ENCODE assay signal across 8 cellular contexts in the genomic region with DNA sequence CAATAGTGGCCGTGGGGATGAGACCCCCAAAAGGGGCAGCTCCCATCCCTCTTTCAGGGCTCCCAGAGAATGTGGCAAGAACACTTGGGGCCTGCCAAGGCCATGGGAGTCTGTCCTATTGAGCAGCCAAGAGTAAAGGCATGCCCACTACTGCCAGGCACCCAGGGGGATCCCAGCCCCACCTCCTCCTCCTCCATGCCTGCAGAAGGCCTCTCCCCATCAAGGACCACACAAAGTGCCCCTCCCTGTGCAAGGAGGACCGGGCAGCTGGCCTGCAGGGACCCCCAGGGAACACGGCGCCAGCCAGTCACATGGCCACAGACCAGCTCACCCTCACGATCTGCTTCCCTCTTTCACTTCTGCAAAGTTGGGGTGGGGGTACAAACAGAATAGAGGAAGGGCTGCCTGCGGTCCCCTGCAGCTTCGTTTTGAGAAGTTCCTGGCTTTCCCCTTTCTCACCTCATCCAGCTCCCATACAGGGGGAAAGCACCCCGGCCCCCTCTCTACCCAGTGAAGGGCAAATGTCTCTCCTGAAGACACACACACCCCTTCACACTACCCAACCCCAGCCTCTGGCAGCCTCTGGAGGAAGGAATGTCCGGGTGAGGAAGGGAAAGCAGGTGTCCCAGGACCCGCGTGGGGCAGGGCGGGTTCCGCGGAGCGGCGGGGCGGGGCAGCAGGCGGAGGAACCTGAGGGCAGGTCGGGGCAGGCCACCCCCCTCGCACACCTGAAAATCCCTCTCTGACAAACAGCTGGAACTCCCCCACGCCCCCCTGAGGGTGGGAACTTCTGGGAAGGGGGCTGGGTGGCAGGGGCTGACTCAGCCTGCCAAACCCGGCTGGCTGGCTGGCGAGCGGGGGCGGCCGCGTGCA. TPM values are rescaled to one million over a fixed set of nuclear protein-coding genes. Genes with fewer than 3 reads are reported as not detected.
DNase-seq lines count a peak whose midpoint lies in the region; ATAC-seq and TF ChIP-seq lines count a peak whose summit lies in the region.

No MANE protein-coding gene starts in this region.

- H2AFZ ChIP-seq in Karpas-422 (ENCODE audit: low read length) (no peak overlapping the region), mammary epithelial cell (ENCODE audit: low read depth, low read length) (no peak overlapping the region)

- H3K4me2 ChIP-seq in Karpas-422 (ENCODE audit: low read depth, low read length, poor library complexity, severe bottlenecking) (peak overlapping the region; percentile 98), mammary epithelial cell (ENCODE audit: insufficient read depth, low read depth, low read length) (peak overlapping the region; percentile 86)

- peak; percentile 33 for ATAC-seq in GM21390 (IDR thresholded peaks at IDR 0.05; ENCODE audit: unreplicated experiment)

- dilution Hi-C loops in mammary epithelial cell (cut with HindIII; ENCODE audit: low sequenced_read_pairs): no loop called here

- H3K27ac ChIP-seq in Karpas-422 (ENCODE audit: low read length): peak overlapping the region; percentile 97
- H3K27ac ChIP-seq in mammary epithelial cell (ENCODE audit: insufficient read depth, low read depth, low read length): no peak overlapping the region

- peak overlapping the region; percentile 98 for H3K9ac ChIP-seq in Karpas-422 (ENCODE audit: low read length)
- peak overlapping the region; percentile 11 for H3K9ac ChIP-seq in mammary epithelial cell (ENCODE audit: insufficient read depth, low read length)

- peak; percentile 15; the same call in 1 of the 2 replicates for TF ChIP-seq CTCF in BE2C (IDR thresholded peaks at IDR 0.05; ENCODE audit: low read depth, low read length)
- TF ChIP-seq CTCF in WI38 (IDR thresholded peaks at IDR 0.05; ENCODE audit: low read depth, low read length): peak; percentile 31
- peak; percentile 18 to 55 for TF ChIP-seq CTCF in mammary epithelial cell (conservative IDR thresholded peaks at IDR 0.05 in 1 of 2, IDR thresholded peaks at IDR 0.05 in 1 of 2; ENCODE audit: extremely low read depth in 1 of 2, insufficient read depth in 1 of 2, low read depth in 1 of 2, low read length in 2 of 2)

- peaks cover 10% of the 10 kb centered on the region for H3K4me1 ChIP-seq in BE2C
- peaks cover 63% of the 10 kb centered on the region for H3K4me1 ChIP-seq in Karpas-422 (ENCODE audit: low read length)
- H3K4me1 ChIP-seq in mammary epithelial cell (ENCODE audit: insufficient read depth, low read length): peaks cover 47% of the 10 kb centered on the region

- peak; percentile 42 for DNase-seq in BE2C
- DNase-seq in Karpas-422: peak; percentile 94
- DNase-seq in mammary epithelial cell: peak; percentile 90
- DNase-seq in kidney glomerular epithelial cell (lab: John Stamatoyannopoulos, UW): peak; percentile 30
- peak; percentile 81 to 82 for DNase-seq in stimulated activated CD4-positive, alpha-beta T cell treated with anti-CD3 and anti-CD28 coated beads, Interleukin-2, amount 100 ng/mL, for 24 hours
- no peak for DNase-seq in NCI-H524 treated with DMSO at 0.1 percent for 48 hours (lab: John Stamatoyannopoulos, UW)

- H3K9me3 ChIP-seq in BE2C: no peaks in the 10 kb centered on the region
- no peaks in the 10 kb centered on the region for H3K9me3 ChIP-seq in Karpas-422 (ENCODE audit: low read length)
- no peaks in the 10 kb centered on the region for H3K9me3 ChIP-seq in mammary epithelial cell (replicated peaks; ENCODE audit: insufficient read depth, low read length)

- 2% methylated on average over 7 of the region's 27 CpGs for WGBS in mammary epithelial cell (ENCODE audit: low coverage, missing lambda C conversion rate)

- H3K36me3 ChIP-seq in BE2C (peaks cover 40% of the 10 kb centered on the region), Karpas-422 (ENCODE audit: insufficient read depth, low read length) (peaks cover 21% of the 10 kb centered on the region), mammary epithelial cell (ENCODE audit: insufficient read depth, low read length) (peaks cover 8% of the 10 kb centered on the region)

- H3K79me2 ChIP-seq in Karpas-422 (ENCODE audit: low read length): peaks cover 75% of the 10 kb centered on the region
- H3K79me2 ChIP-seq in mammary epithelial cell (ENCODE audit: insufficient read depth, low read length): peaks cover 51% of the 10 kb centered on the region

- H3K4me3 ChIP-seq in BE2C (ENCODE audit: low read depth, low read length): peak overlapping the region; percentile 92
- peak overlapping the region; percentile 95 for H3K4me3 ChIP-seq in Karpas-422 (ENCODE audit: low read length)
- H3K4me3 ChIP-seq in WI38 (ENCODE audit: low read depth, low read length): peak overlapping the region; percentile 80
- H3K4me3 ChIP-seq in mammary epithelial cell (replicated peaks in 1 of 3; ENCODE audit: insufficient read depth in 1 of 3, low read depth in 2 of 3, low read length in 3 of 3): peak overlapping the region; percentile 42 to 75 (median 75)

- BruUV-seq in mammary epithelial cell (replicated peaks; lab: Mats Ljungman, UMichigan): no TSS peak

- H3K27me3 ChIP-seq in BE2C: no peaks in the 10 kb centered on the region
- H3K27me3 ChIP-seq in Karpas-422 (ENCODE audit: low read length): no peaks in the 10 kb centered on the region
- no peaks in the 10 kb centered on the region for H3K27me3 ChIP-seq in mammary epithelial cell (ENCODE audit: insufficient read depth, low read length)

- no peaks in the 10 kb centered on the region for H3K9me2 ChIP-seq in Karpas-422 (replicated peaks; ENCODE audit: insufficient read depth, low read length)

- in situ Hi-C loops in mammary epithelial cell (cut with MboI; ENCODE audit: low sequenced_read_pairs in 2 of 2): no loop called here

- CTCF ChIA-PET in mammary epithelial cell (lab: Charles Lee; ENCODE audit: low non-redundant PET): interaction anchor here (0.6 kb wide), 1 partner anchor 42 kb away, joined by 3 read pairs; no protein-coding TSS in a partner anchor

- H4K20me1 ChIP-seq in Karpas-422 (ENCODE audit: insufficient read depth, low read depth, low read length) (peaks cover 39% of the 10 kb centered on the region), mammary epithelial cell (ENCODE audit: insufficient read depth, low read length) (no peaks in the 10 kb centered on the region)

- intact Hi-C loops in mammary epithelial cell (cut with micrococcal nuclease): no loop called here

RNA-seq across cellular contexts. Expression of gene PPP1R9B, which starts 2.0 kb away (rescaled TPM):
- 190 TPM for polyA plus RNA-seq in BE2C (2012; ENCODE audit: insufficient read depth, insufficient read length, low read depth)
- 41.0 and 106 TPM in 2 replicates for total RNA-seq in Karpas-422 (2014; rRNA removed; shearing (Covaris generic); ENCODE audit: low replicate concordance)
- total RNA-seq in mammary epithelial cell: 10 to 100 TPM; 19.5 to 46.7 TPM
- 13.7 TPM for polyA plus RNA-seq in mammary epithelial cell
- polyA minus RNA-seq in mammary epithelial cell: 19.9 TPM

RNA-seq across cellular contexts. Expression of gene SGCA, which starts 17.3 kb away (rescaled TPM):
- 0.65 TPM for polyA plus RNA-seq in BE2C (2012; ENCODE audit: insufficient read depth, insufficient read length, low read depth)
- total RNA-seq in Karpas-422 (2014; rRNA removed; shearing (Covaris generic); ENCODE audit: low replicate concordance): not detected in 2 replicates
- total RNA-seq in mammary epithelial cell: not detected
- not detected for polyA plus RNA-seq in mammary epithelial cell
- polyA minus RNA-seq in mammary epithelial cell: not detected

RNA-seq across cellular contexts. Expression of gene SAMD14, which starts 18.5 kb away (rescaled TPM):
- 4.1 TPM for polyA plus RNA-seq in BE2C (2012; ENCODE audit: insufficient read depth, insufficient read length, low read depth)
- total RNA-seq in Karpas-422 (2014; rRNA removed; shearing (Covaris generic); ENCODE audit: low replicate concordance): not detected in 2 replicates
- under 1 TPM; 0.12 to 0.33 TPM for total RNA-seq in mammary epithelial cell
- polyA plus RNA-seq in mammary epithelial cell: 0.05 TPM
- polyA minus RNA-seq in mammary epithelial cell: 0.98 TPM

RNA-seq across cellular contexts. Expression of gene COL1A1, which starts 53.0 kb away (rescaled TPM):
- 0.80 TPM for polyA plus RNA-seq in BE2C (2012; ENCODE audit: insufficient read depth, insufficient read length, low read depth)
- not detected in 2 replicates for total RNA-seq in Karpas-422 (2014; rRNA removed; shearing (Covaris generic); ENCODE audit: low replicate concordance)
- 10 to 100 TPM in 1 of 2 donors, 1 to 10 TPM in 1; 9.2 to 14.2 TPM for total RNA-seq in mammary epithelial cell
- polyA plus RNA-seq in mammary epithelial cell: 1.8 TPM
- 11.4 TPM for polyA minus RNA-seq in mammary epithelial cell

RNA-seq across cellular contexts. Expression of gene PDK2, which starts 53.3 kb away (rescaled TPM):
- 38.8 TPM for polyA plus RNA-seq in BE2C (2012; ENCODE audit: insufficient read depth, insufficient read length, low read depth)
- not detected in 2 replicates for total RNA-seq in Karpas-422 (2014; rRNA removed; shearing (Covaris generic); ENCODE audit: low replicate concordance)
- 10 to 100 TPM; 18.2 to 24.8 TPM for total RNA-seq in mammary epithelial cell
- 7.7 TPM for polyA plus RNA-seq in mammary epithelial cell
- polyA minus RNA-seq in mammary epithelial cell: 13.5 TPM
